In the genomic region with DNA sequence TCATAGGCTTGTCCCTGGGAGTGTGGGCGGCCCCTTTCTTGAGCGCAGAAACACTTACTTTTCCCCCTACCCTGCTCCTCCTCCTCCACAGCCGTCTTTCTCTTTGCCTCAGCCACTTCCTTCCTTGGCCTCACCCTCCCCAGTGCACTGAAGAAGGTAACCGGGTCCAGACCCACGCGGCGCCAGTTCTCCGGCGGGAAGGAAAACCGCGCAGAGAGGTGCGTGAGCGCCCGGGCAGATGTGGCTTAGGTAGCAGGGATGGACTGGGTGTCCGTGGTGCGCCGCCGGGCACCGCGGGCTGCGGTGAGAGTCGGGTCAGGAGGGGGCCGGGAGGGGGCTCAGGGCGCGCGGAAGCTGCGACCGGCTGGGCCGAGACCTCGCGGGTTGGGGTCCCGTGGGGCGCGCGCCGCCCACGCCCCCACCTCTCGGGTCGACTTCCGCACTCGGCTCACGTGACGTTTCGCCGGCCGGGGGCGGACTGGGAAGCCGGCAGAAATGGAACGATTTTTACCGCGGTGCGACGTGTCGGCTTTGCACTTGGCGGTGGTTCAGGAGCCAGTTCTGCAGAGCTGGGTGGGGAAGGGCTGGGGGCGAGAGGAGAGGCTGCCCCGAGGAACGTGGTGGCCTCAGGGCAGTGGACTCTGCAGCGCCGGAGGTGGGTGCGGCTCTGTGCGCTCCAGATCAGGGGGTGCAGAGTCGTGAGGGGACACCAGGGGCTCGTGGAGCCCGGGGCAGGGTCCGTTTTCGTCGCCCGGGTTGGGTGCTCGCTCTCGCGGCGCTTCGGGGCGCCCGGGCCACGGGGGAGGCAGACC, we compare ENCODE assay signal across 8 cellular contexts. TPM values are rescaled to one million over a fixed set of nuclear protein-coding genes. Genes with fewer than 3 reads are reported as not detected.
DNase-seq lines count a peak whose midpoint lies in the region; ATAC-seq and TF ChIP-seq lines count a peak whose summit lies in the region.

Gene ABRACL, plus strand, starts transcription at position 88 of the 812 bp plus-strand sequence. CDS start 5,416 bp downstream, outside the sequence.

- H3K27ac ChIP-seq in A673 (ENCODE audit: low read depth, low read length, poor library complexity, severe bottlenecking) (peak within 1 kb of the TSS; percentile 81), coronary artery (peak within 1 kb of the TSS; percentile 61 to 86), left lung (peak within 1 kb of the TSS; percentile 81 to 97)

- H3K9me3 ChIP-seq in A673 (ENCODE audit: low read depth, low read length, poor library complexity, severe bottlenecking) (no peaks in the 10 kb centered on the region), left lung (no peaks in the 10 kb centered on the region)

- no TSS peak for BruUV-seq in A673 (replicated peaks; lab: Mats Ljungman, UMichigan)

- no peaks in the 10 kb centered on the region for H3K27me3 ChIP-seq in A673 (replicated peaks; ENCODE audit: insufficient read depth, low read depth, low read length, poor library complexity)
- no peaks in the 10 kb centered on the region for H3K27me3 ChIP-seq in left lung

- intact Hi-C loops in A673 (cut with micrococcal nuclease; ENCODE audit: unreplicated experiment) (no loop called here), left lung (cut with DNase I) (no loop called here)

- POLR2A ChIA-PET in A673 (lab: Charles Lee; ENCODE audit: low non-redundant PET): no interaction called here

- DNase-seq in A673 (ENCODE audit: low spot score): peak; percentile 86
- DNase-seq in NCI-H446 (lab: John Stamatoyannopoulos, UW): peak; percentile 34 to 49
- peak; percentile 92 for DNase-seq in activated CD4-positive, alpha-beta T cell treated with anti-CD3 and anti-CD28 coated beads for 48 hours
- DNase-seq in coronary artery (ENCODE audit: low spot score): peak; percentile 76
- peak; percentile 81 to 93 for DNase-seq in left lung
- DNase-seq in stimulated activated CD4-positive, alpha-beta T cell treated with anti-CD3 and anti-CD28 coated beads, Interleukin-2, amount 100 ng/mL, for 48 hours: peak; percentile 70 to 74

- H3K4me1 ChIP-seq in A673 (ENCODE audit: insufficient read depth, low read length, poor library complexity, severe bottlenecking) (peaks cover 19% of the 10 kb centered on the region), left lung (peaks cover 5 to 35% of the 10 kb centered on the region in 2 donors)

- H3K36me3 ChIP-seq in A673 (ENCODE audit: insufficient read depth, low read length, poor library complexity, severe bottlenecking): no peaks in the 10 kb centered on the region
- H3K36me3 ChIP-seq in left lung: peaks cover 0 to under 1% of the 10 kb centered on the region in 2 donors

- ATAC-seq in GM18861 (IDR thresholded peaks at IDR 0.05; ENCODE audit: unreplicated experiment) (peak; percentile 41), HG03097 (IDR thresholded peaks at IDR 0.05; ENCODE audit: low FRiP score, unreplicated experiment) (peak; percentile 53), left lung (peak; percentile 91)

- TF ChIP-seq CTCF in A673 (conservative IDR thresholded peaks at IDR 0.05; ENCODE audit: low read depth, low read length) (no peak), coronary artery (IDR thresholded peaks at IDR 0.05) (no peak), left lung (IDR thresholded peaks at IDR 0.05) (no peak)

- CTCF ChIA-PET in A673 (lab: Charles Lee): no interaction called here

- H3K4me3 ChIP-seq in A673 (ENCODE audit: low read depth, low read length, poor library complexity, severe bottlenecking) (peak within 1 kb of the TSS; percentile 77), coronary artery (peak within 1 kb of the TSS; percentile 96), left lung (peak within 1 kb of the TSS; percentile 89 to 93)

RNA-seq across cellular contexts. Expression of gene ABRACL, which starts in this region (rescaled TPM):
- 65.9 and 98.5 TPM in 2 replicates for total RNA-seq in A673 (2021)
- 10 to 100 TPM; 39.1 to 40.2 TPM for total RNA-seq in left lung

Comparison
In these comparisons a context has a peak if more than half of its experiments do, and no peak if none do; other contexts are left out.
1. Peak in every context shown above with its lines: DNase-seq, ATAC-seq, H3K4me3 ChIP-seq and H3K27ac ChIP-seq.
2. DNase-seq: peak in every context shown above with its lines; median percentile 92 in activated CD4-positive, alpha-beta T cell treated with anti-CD3 and anti-CD28 coated beads for 48 hours; 87 in left lung; 86 in A673; 76 in coronary artery; 72 in stimulated activated CD4-positive, alpha-beta T cell treated with anti-CD3 and anti-CD28 coated beads, Interleukin-2, amount 100 ng/mL, for 48 hours; 42 in NCI-H446.
3. ATAC-seq: peak in every context shown above with its lines; median percentile 91 in left lung; 53 in HG03097; 41 in GM18861.